In the genomic region with DNA sequence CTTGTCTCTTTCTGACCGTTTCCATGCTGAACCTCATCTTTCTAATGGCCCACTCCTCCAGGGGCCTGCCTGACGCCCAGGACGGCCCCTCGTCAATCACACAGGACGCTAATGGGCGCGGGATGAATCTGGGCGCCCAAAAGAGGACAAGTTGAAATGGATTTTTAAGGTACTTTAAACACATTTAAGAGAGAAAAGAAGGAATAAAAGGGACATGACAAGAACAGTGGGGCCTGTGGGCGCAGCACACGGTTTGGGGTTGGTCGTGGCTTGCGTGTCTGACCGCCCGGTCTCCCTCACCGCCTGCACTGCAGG, we compare ENCODE assay signal across 8 cellular contexts. TPM values are rescaled to one million over a fixed set of nuclear protein-coding genes. Genes with fewer than 3 reads are reported as not detected.
DNase-seq lines count a peak whose midpoint lies in the region; ATAC-seq and TF ChIP-seq lines count a peak whose summit lies in the region.

No MANE protein-coding gene starts in this region.

- H3K27me3 Mint-ChIP-seq in activated CD4-positive, alpha-beta T cell treated with anti-CD3 and anti-CD28 coated beads for 36 hours: no peaks in the 10 kb centered on the region

- H3K27me3 ChIP-seq in stomach smooth muscle (ENCODE audit: control insufficient read depth in 1 of 2, insufficient read depth in 2 of 2, low read length in 2 of 2): no peaks in the 10 kb centered on the region

- H3K36me3 Mint-ChIP-seq in activated CD4-positive, alpha-beta T cell treated with anti-CD3 and anti-CD28 coated beads for 36 hours (ENCODE audit: low read depth): peaks cover 13% of the 10 kb centered on the region

- DNase-seq in activated CD4-positive, alpha-beta T cell treated with anti-CD3 and anti-CD28 coated beads for 36 hours: no peak
- DNase-seq in activated CD4-positive, alpha-beta T cell treated with anti-CD3 and anti-CD28 coated beads, Interleukin-2, amount 50 U/mL, for 4 hours: no peak
- DNase-seq in NCI-H146 (lab: John Stamatoyannopoulos, UW) (no peak), head of caudate nucleus (no peak), COLO829 (ENCODE audit: low spot score) (no peak)

- no peak for TF ChIP-seq CTCF in WI38 (IDR thresholded peaks at IDR 0.05; ENCODE audit: low read depth, low read length)

- intact Hi-C loops in activated CD4-positive, alpha-beta T cell treated with anti-CD3 and anti-CD28 coated beads for 36 hours (cut with DNase I, micrococcal nuclease): loop anchor here (1.0 to 5.0 kb wide), 11 partner anchors 32 to 461 kb away; a partner anchor contains a TSS
- intact Hi-C loops in head of caudate nucleus (cut with DNase I): loop anchor here (5.0 kb wide), 1 partner anchor 96 kb away; a partner anchor contains a TSS

- H3K9me3 Mint-ChIP-seq in activated CD4-positive, alpha-beta T cell treated with anti-CD3 and anti-CD28 coated beads for 36 hours (ENCODE audit: low read depth): peaks cover 10% of the 10 kb centered on the region

- no peak overlapping the region for H3K27ac Mint-ChIP-seq in activated CD4-positive, alpha-beta T cell treated with anti-CD3 and anti-CD28 coated beads for 36 hours

- CTCF ChIA-PET in activated CD4-positive, alpha-beta T cell treated with anti-CD3 and anti-CD28 coated beads for 36 hours (lab: Charles Lee): interaction anchor here (0.9 kb wide), 1 partner anchor 28 kb away, joined by 3 read pairs; no protein-coding TSS in a partner anchor

- no peaks in the 10 kb centered on the region for H3K36me3 ChIP-seq in stomach smooth muscle (ENCODE audit: control insufficient read depth in 2 of 2, insufficient read depth in 2 of 2, low read length in 2 of 2)

- peak overlapping the region; percentile 49 for H3K27ac ChIP-seq in stomach smooth muscle (ENCODE audit: low read length)

- H3K9ac ChIP-seq in stomach smooth muscle (ENCODE audit: low read length in 2 of 2): peak overlapping the region; percentile 73 to 82

- H3K4me1 Mint-ChIP-seq in activated CD4-positive, alpha-beta T cell treated with anti-CD3 and anti-CD28 coated beads for 36 hours: peaks cover 34% of the 10 kb centered on the region

- H3K4me3 ChIP-seq in WI38 (ENCODE audit: low read depth, low read length) (peak overlapping the region; percentile 87), iPS-11a (ENCODE audit: low read depth, low read length) (peak overlapping the region; percentile 70), stomach smooth muscle (ENCODE audit: low read length in 2 of 2) (peak overlapping the region; percentile 85 to 94)

- peak overlapping the region; percentile 73 for H3K4me3 Mint-ChIP-seq in activated CD4-positive, alpha-beta T cell treated with anti-CD3 and anti-CD28 coated beads for 36 hours

- H3K9me3 ChIP-seq in stomach smooth muscle (ENCODE audit: control insufficient read depth in 2 of 2, low read length in 2 of 2): peaks cover 0 to 12% of the 10 kb centered on the region in 2 donors

- no peak for ATAC-seq in activated CD4-positive, alpha-beta T cell treated with anti-CD3 and anti-CD28 coated beads for 36 hours

- H3K4me1 ChIP-seq in stomach smooth muscle (ENCODE audit: control insufficient read depth, insufficient read depth, low read length): peaks cover 28% of the 10 kb centered on the region

- POLR2A ChIA-PET in activated CD4-positive, alpha-beta T cell treated with anti-CD3 and anti-CD28 coated beads for 36 hours (lab: Charles Lee): no interaction called here

RNA-seq across cellular contexts. Expression of a gene that starts 0.6 kb away (rescaled TPM):
- 10 to 100 TPM; 59.2 to 75.5 TPM for total RNA-seq in activated CD4-positive, alpha-beta T cell treated with anti-CD3 and anti-CD28 coated beads for 36 hours
